In genomic region chr7:36119005-36119711, GRCh38 we compare ENCODE assay signal across 9 cellular contexts. TPM values are rescaled to one million over a fixed set of nuclear protein-coding genes. Genes with fewer than 3 reads are reported as not detected.
DNase-seq lines count a peak whose midpoint lies in the region; ATAC-seq and TF ChIP-seq lines count a peak whose summit lies in the region.
"Had no signal": no experiment of that assay in that cellular context is flagged by ENCODE, and none has a peak within 500 bp of the region (broad histone marks: within the 10 kb centered on the region; RNA-seq: fewer than 3 reads in every experiment).

No MANE protein-coding gene starts in this region.

- H2AFZ ChIP-seq in GM23248, result no peak overlapping the region
- no peak overlapping the region for H2AFZ ChIP-seq in PC-9
- no peak overlapping the region for H2AFZ ChIP-seq in fibroblast of lung (ENCODE audit: low read length)

- DNase-seq in GM23248 (peak; percentile 96), PC-9 (peak; percentile 58 to 96), fibroblast of lung (ENCODE audit: low read depth in 2 of 2) (peak; percentile 95 to 99), retinal pigment epithelial cell (ENCODE audit: low read depth) (peak; percentile 71), NCI-H1694 treated with DMSO at 0.1 percent for 48 hours (lab: John Stamatoyannopoulos, UW) (no peak)
- DNase-seq: activated B cell treated with CpG ODN at 0.5 μM for 24 hours had no signal

- H3K4me1 ChIP-seq in GM23248 (ENCODE audit: insufficient read depth) (peaks cover 47% of the 10 kb centered on the region), PC-9 (replicated peaks; ENCODE audit: insufficient read depth) (peaks cover 60% of the 10 kb centered on the region), fibroblast of lung (ENCODE audit: control insufficient read depth, extremely low read depth, insufficient read depth, low read length) (peaks cover 27% of the 10 kb centered on the region)

- in situ Hi-C loops in GM23248 (cut with MboI), result no loop called here

- H3K4me2 ChIP-seq in GM23248 (ENCODE audit: unreplicated experiment) (peak overlapping the region; percentile 61), PC-9 (peak overlapping the region; percentile 37), fibroblast of lung (ENCODE audit: extremely low read depth, insufficient read depth, low read length) (peak overlapping the region; percentile 63)

- H3K27ac ChIP-seq in GM23248 (peak overlapping the region; percentile 76), PC-9 (peak overlapping the region; percentile 33), fibroblast of lung (ENCODE audit: insufficient read depth, low read length) (no peak overlapping the region)

- H3K36me3 ChIP-seq in GM23248 (ENCODE audit: low read depth), result no peaks in the 10 kb centered on the region
- H3K36me3 ChIP-seq in PC-9 (ENCODE audit: low read depth), result no peaks in the 10 kb centered on the region
- no peaks in the 10 kb centered on the region for H3K36me3 ChIP-seq in fibroblast of lung (ENCODE audit: control insufficient read depth, insufficient read depth, low read length)

- H3K27me3 ChIP-seq in GM23248 (replicated peaks; ENCODE audit: insufficient read depth) (no peaks in the 10 kb centered on the region), PC-9 (ENCODE audit: insufficient read depth, low read depth) (no peaks in the 10 kb centered on the region), fibroblast of lung (ENCODE audit: control insufficient read depth, insufficient read depth, low read length) (no peaks in the 10 kb centered on the region)

- H3K9me3 ChIP-seq in GM23248 (ENCODE audit: low read depth) (no peaks in the 10 kb centered on the region), PC-9 (ENCODE audit: insufficient read depth, low read depth) (peaks cover 5% of the 10 kb centered on the region; the same call in 1 of the 2 replicates), fibroblast of lung (ENCODE audit: control insufficient read depth, insufficient read depth, low read depth, low read length) (no peaks in the 10 kb centered on the region)

- no peaks in the 10 kb centered on the region for H3K9me2 ChIP-seq in GM23248 (ENCODE audit: insufficient read depth)
- H3K9me2 ChIP-seq in PC-9 (ENCODE audit: insufficient read depth), result no peaks in the 10 kb centered on the region

- 17 to 28% methylated on average over 6 to 7 of the region's 7 CpGs for WGBS in GM23248 (ENCODE audit: low coverage in 1 of 2, low lambda C conversion rate in 2 of 2, missing lambda C conversion rate in 2 of 2), 2 experiments

- intact Hi-C loops in PC-9 (cut with micrococcal nuclease; ENCODE audit: unreplicated experiment), result no loop called here

- TF ChIP-seq CTCF in PC-9 (conservative IDR thresholded peaks at IDR 0.05) (no peak), fibroblast of lung (conservative IDR thresholded peaks at IDR 0.05 in 1 of 2, IDR thresholded peaks at IDR 0.05 in 1 of 2; ENCODE audit: low read depth in 1 of 2, low read length in 2 of 2) (no peak), retinal pigment epithelial cell (conservative IDR thresholded peaks at IDR 0.05; ENCODE audit: low read depth, low read length) (no peak)

- ATAC-seq in HG02678 (IDR thresholded peaks at IDR 0.05; ENCODE audit: unreplicated experiment) (no peak), HG03196 (IDR thresholded peaks at IDR 0.05; ENCODE audit: unreplicated experiment) (no peak), GM18858 (IDR thresholded peaks at IDR 0.05; ENCODE audit: unreplicated experiment) (no peak)

- peaks cover 49% of the 10 kb centered on the region for H3F3A ChIP-seq in GM23248 (ENCODE audit: insufficient read depth)
- peaks cover 56% of the 10 kb centered on the region for H3F3A ChIP-seq in PC-9 (ENCODE audit: insufficient read depth, low read depth)

- CTCF ChIA-PET in PC-9 (lab: Charles Lee), result interaction anchor here (2.0 kb wide), 1 partner anchor 10 kb away, joined by 4 read pairs; no protein-coding TSS in a partner anchor

- H3K79me2 ChIP-seq in GM23248 (ENCODE audit: insufficient read depth) (no peaks in the 10 kb centered on the region), PC-9 (ENCODE audit: low read depth) (no peaks in the 10 kb centered on the region), fibroblast of lung (ENCODE audit: control insufficient read depth, insufficient read depth, low read length) (no peaks in the 10 kb centered on the region)

- POLR2A ChIA-PET in PC-9 (lab: Charles Lee; ENCODE audit: unreplicated experiment), result interaction anchor here (0.6 to 0.7 kb wide), 3 partner anchors 10 to 422 kb away, joined by 3 to 11 read pairs (median 4); no protein-coding TSS in a partner anchor

- H4K20me1 ChIP-seq in GM23248 (ENCODE audit: insufficient read depth) (no peaks in the 10 kb centered on the region), PC-9 (ENCODE audit: insufficient read depth) (no peaks in the 10 kb centered on the region), fibroblast of lung (ENCODE audit: control insufficient read depth, extremely low read depth, insufficient read depth, low read length) (no peaks in the 10 kb centered on the region)

- H3K4me3 ChIP-seq in GM23248 (no peak overlapping the region), PC-9 (no peak overlapping the region), fibroblast of lung (replicated peaks in 1 of 4; ENCODE audit: control extremely low read depth in 1 of 4, insufficient read depth in 1 of 4, low read depth in 3 of 4, low read length in 4 of 4) (no peak overlapping the region), retinal pigment epithelial cell (ENCODE audit: low read length) (no peak overlapping the region)

- no TSS peak for BruUV-seq in PC-9 (replicated peaks; lab: Mats Ljungman, UMichigan)

- H3K9ac ChIP-seq in GM23248, result peak overlapping the region; percentile 45
- no peak overlapping the region for H3K9ac ChIP-seq in fibroblast of lung (ENCODE audit: insufficient read depth, low read length)

RNA-seq across cellular contexts. Expression of gene EEPD1, which starts 33.9 kb away (rescaled TPM):
- 5.2 and 13.3 TPM in 2 replicates for total RNA-seq in GM23248 (2014; rRNA removed; shearing (Covaris generic))
- polyA plus RNA-seq in GM23248 (2016; fragmentation: Nextera tagmentation; extraction: Ambion mirVana) (1.6 and 1.9 TPM in 2 replicates), fibroblast of lung (3.9 and 15.9 TPM in 2 replicates)
- total RNA-seq in PC-9 (2021) (6.0 and 9.4 TPM in 2 replicates), fibroblast of lung (8.4 and 9.2 TPM in 2 replicates)
- 3.8 and 24.7 TPM in 2 replicates for polyA plus RNA-seq in fibroblast of lung (2012)
- 1.7 and 31.8 TPM in 2 replicates for polyA minus RNA-seq in fibroblast of lung (ENCODE audit: low replicate concordance)
